1 cellular context compared by ENCODE assay signal in genomic region chr2:47344890-47345583, GRCh38.
TF ChIP-seq lines count a peak whose summit lies in the region.

No MANE protein-coding gene starts in this region.

TF ChIP-seq in GM23338, 12 proteins besides CTCF, POLR2A, EP300 and RAD21 (continued from another document):
- TF ChIP-seq ZNF462 (CRISPR knock-in tag; IDR thresholded peaks at IDR 0.05), result no peak
- no peak; the same call in 1 of the 2 replicates for TF ChIP-seq ETS1 (IDR thresholded peaks at IDR 0.05)
- TF ChIP-seq ZNF331 (CRISPR knock-in tag; IDR thresholded peaks at IDR 0.05; ENCODE audit: low read depth), result no peak
- no peak for TF ChIP-seq EZH2 (IDR thresholded peaks at IDR 0.05; ENCODE audit: low read depth, unreplicated experiment)
- TF ChIP-seq STAT1 (IDR thresholded peaks at IDR 0.05; ENCODE audit: unreplicated experiment), result no peak
- peak; percentile 16; the same call in 1 of the 2 replicates for TF ChIP-seq NANOG (IDR thresholded peaks at IDR 0.05; ENCODE audit: borderline replicate concordance)
- TF ChIP-seq ZNF114 (CRISPR knock-in tag; IDR thresholded peaks at IDR 0.05), result no peak
- TF ChIP-seq REST (IDR thresholded peaks at IDR 0.05; ENCODE audit: unreplicated experiment), result no peak
- TF ChIP-seq EZH2phosphoT487 (IDR thresholded peaks at IDR 0.05; ENCODE audit: unreplicated experiment), result no peak
- no peak for TF ChIP-seq JUNB (IDR thresholded peaks at IDR 0.05; ENCODE audit: unreplicated experiment)
